Comparison of ENCODE assay signal across 22 cellular contexts in the genomic region with DNA sequence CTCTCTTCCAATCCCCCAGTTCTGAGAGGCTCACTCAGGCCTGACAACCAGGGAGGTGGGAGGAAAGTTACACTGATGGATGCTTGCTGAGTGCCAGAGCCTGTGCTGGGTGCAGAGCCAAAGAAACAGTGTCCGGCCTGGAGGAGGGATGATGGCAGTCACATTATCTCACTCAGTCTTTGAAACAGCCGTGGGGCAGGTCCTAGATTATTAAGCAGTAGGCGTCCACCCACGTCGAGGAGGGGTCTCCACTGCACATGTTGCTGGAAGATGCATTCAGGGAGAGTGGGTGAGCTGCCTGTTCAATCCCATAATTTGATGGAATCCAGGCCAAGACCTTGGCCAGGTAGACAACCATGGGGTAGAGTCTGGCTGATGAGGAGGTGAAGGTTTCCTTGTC. TPM values are rescaled to one million over a fixed set of nuclear protein-coding genes. Genes with fewer than 3 reads are reported as not detected.
"Had no signal": no experiment of that assay in that cellular context is flagged by ENCODE, and none has a peak within 500 bp of the region (broad histone marks: within the 10 kb centered on the region; RNA-seq: fewer than 3 reads in every experiment).

No MANE protein-coding gene starts in this region.

- H3K27ac ChIP-seq: epithelial cell of prostate, esophagus muscularis mucosa, gastrocnemius medialis, heart right ventricle, left ventricle myocardium inferior, lower lobe of right lung, neutrophil, spleen, stomach, thyroid gland, upper lobe of right lung had no signal

- H3K27me3 ChIP-seq: esophagus muscularis mucosa, gastrocnemius medialis, neutrophil, spleen, stomach, thyroid gland, upper lobe of right lung had no signal

- H3K27me3 Mint-ChIP-seq: dendritic cell treated with granulocyte-macrophage colony-stimulating factor and Interleukin-4, amounts not matched to agents 40 ng/mL and 50 ng/mL, for 4 days had no signal

- H3K4me3 ChIP-seq: esophagus muscularis mucosa, gastrocnemius medialis, heart right ventricle, left ventricle myocardium inferior, lower lobe of right lung, spleen, stomach, thyroid gland, upper lobe of right lung had no signal

- H3K36me3 ChIP-seq: esophagus muscularis mucosa, gastrocnemius medialis, heart right ventricle, left ventricle myocardium inferior, lower lobe of right lung, neutrophil, spleen, stomach, thyroid gland, upper lobe of right lung had no signal

- DNase-seq: effector memory CD8-positive, alpha-beta T cell; gastrocnemius medialis; heart right ventricle; islet precursor cell; left ventricle myocardium inferior; lower lobe of right lung; mesenchymal stem cell; midbrain; spleen; stimulated activated CD4-positive, alpha-beta T cell treated with anti-CD3 and anti-CD28 coated beads, Interleukin-2, amount 100 ng/mL, for 24 hours; stimulated activated CD4-positive, alpha-beta T cell treated with anti-CD3 and anti-CD28 coated beads, Interleukin-4, amount 100 ng/mL, for 4 hours; stimulated activated naive B cell treated with anti-CD40 and anti-IgM and Interleukin-4, amounts not matched to agents 10 μg/mL and 1 μg/mL and 100 μg/mL, for 72 hours; stomach; thyroid gland; upper lobe of right lung had no signal

- H3K4me3 Mint-ChIP-seq: dendritic cell treated with granulocyte-macrophage colony-stimulating factor and Interleukin-4, amounts not matched to agents 40 ng/mL and 50 ng/mL, for 4 days; effector memory CD8-positive, alpha-beta T cell; natural killer cell treated with Interleukin-12 subunit alpha and Interleukin-12 subunit beta and Interleukin-15 and Interleukin-18, amount 100 ng/mL, for 72 hours; stimulated activated naive B cell treated with anti-CD40 and anti-IgM and Interleukin-4, amounts not matched to agents 10 μg/mL and 1 μg/mL and 100 μg/mL, for 72 hours had no signal

- H3K27ac Mint-ChIP-seq: dendritic cell treated with granulocyte-macrophage colony-stimulating factor and Interleukin-4, amounts not matched to agents 40 ng/mL and 50 ng/mL, for 4 days; effector memory CD8-positive, alpha-beta T cell; natural killer cell treated with Interleukin-12 subunit alpha and Interleukin-12 subunit beta and Interleukin-15 and Interleukin-18, amount 100 ng/mL, for 72 hours; stimulated activated naive B cell treated with anti-CD40 and anti-IgM and Interleukin-4, amounts not matched to agents 10 μg/mL and 1 μg/mL and 100 μg/mL, for 72 hours had no signal

- ATAC-seq: effector memory CD8-positive, alpha-beta T cell; gastrocnemius medialis; lower lobe of right lung; natural killer cell treated with Interleukin-12 subunit alpha and Interleukin-12 subunit beta and Interleukin-15 and Interleukin-18, amount 100 ng/mL, for 72 hours; stimulated activated naive B cell treated with anti-CD40 and anti-IgM and Interleukin-4, amounts not matched to agents 10 μg/mL and 1 μg/mL and 100 μg/mL, for 72 hours; upper lobe of right lung had no signal

- H3K4me1 ChIP-seq: gastrocnemius medialis, heart right ventricle, left ventricle myocardium inferior, lower lobe of right lung, stomach, thyroid gland, upper lobe of right lung had no signal

- H3K9me3 ChIP-seq: esophagus muscularis mucosa, gastrocnemius medialis, heart right ventricle, left ventricle myocardium inferior, lower lobe of right lung, neutrophil, spleen, stomach, thyroid gland, upper lobe of right lung had no signal

- H3K36me3 Mint-ChIP-seq: natural killer cell treated with Interleukin-12 subunit alpha and Interleukin-12 subunit beta and Interleukin-15 and Interleukin-18, amount 100 ng/mL, for 72 hours; stimulated activated naive B cell treated with anti-CD40 and anti-IgM and Interleukin-4, amounts not matched to agents 10 μg/mL and 1 μg/mL and 100 μg/mL, for 72 hours had no signal

RNA-seq across cellular contexts. Expression of a gene that starts 29.6 kb away (rescaled TPM):
- total RNA-seq: fibroblast of villous mesenchyme, left ventricle myocardium inferior, pulmonary artery endothelial cell had no signal
